8 cellular contexts compared by ENCODE assay signal in the genomic region with DNA sequence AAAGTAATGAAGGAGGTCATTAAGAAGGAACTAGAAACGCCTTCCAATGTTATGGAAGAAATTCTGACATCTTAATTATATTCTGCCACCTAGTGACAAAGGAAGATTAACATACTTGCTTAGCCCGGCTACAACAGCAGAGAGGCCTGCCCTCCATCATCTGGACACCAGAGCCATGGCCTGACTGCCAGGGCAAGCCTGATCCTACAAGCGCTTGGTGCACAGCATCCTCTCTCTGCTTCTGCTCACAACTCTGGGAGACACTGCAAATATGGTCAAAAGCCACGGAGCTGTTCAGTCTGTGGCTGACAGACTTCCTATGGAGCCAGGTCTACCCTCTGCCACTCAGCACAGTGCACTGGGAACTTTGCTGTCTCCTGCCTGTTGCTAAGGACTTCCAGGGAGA.
DNase-seq lines count a peak whose midpoint lies in the region; ATAC-seq and TF ChIP-seq lines count a peak whose summit lies in the region.

No MANE protein-coding gene starts in this region.

- H2AFZ ChIP-seq in fibroblast of lung (ENCODE audit: low read length): peak overlapping the region; percentile 86

- H3K4me1 ChIP-seq in fibroblast of lung (ENCODE audit: control insufficient read depth, extremely low read depth, insufficient read depth, low read length): peaks cover 2% of the 10 kb centered on the region

- no peak overlapping the region for H3K4me3 ChIP-seq in AG04449 (ENCODE audit: low read depth, low read length)
- no peak overlapping the region for H3K4me3 ChIP-seq in HFF-Myc (replicated peaks; ENCODE audit: low read depth, low read length)
- H3K4me3 ChIP-seq in fibroblast of lung (replicated peaks in 1 of 4; ENCODE audit: control extremely low read depth in 1 of 4, insufficient read depth in 1 of 4, low read depth in 3 of 4, low read length in 4 of 4): no peak overlapping the region

- no peaks in the 10 kb centered on the region for H3K36me3 Mint-ChIP-seq in naive thymus-derived CD8-positive, alpha-beta T cell

- H3K79me2 ChIP-seq in fibroblast of lung (ENCODE audit: control insufficient read depth, insufficient read depth, low read length): no peaks in the 10 kb centered on the region

- POLR2A ChIA-PET in AG04449 (lab: Yijun Ruan, JAX): no interaction called here
- POLR2A ChIA-PET in naive thymus-derived CD8-positive, alpha-beta T cell (lab: Charles Lee): no interaction called here

- peaks cover 0 to 4% (median 1%) of the 10 kb centered on the region in 5 donors for H3K27me3 Mint-ChIP-seq in naive thymus-derived CD8-positive, alpha-beta T cell

- peak; percentile 37 for TF ChIP-seq CTCF in AG04449 (IDR thresholded peaks at IDR 0.05; ENCODE audit: insufficient read depth, low read length, missing control alignments)
- TF ChIP-seq CTCF in HFF-Myc (IDR thresholded peaks at IDR 0.05; ENCODE audit: low read depth, low read length, missing control alignments): peak; percentile 23
- TF ChIP-seq CTCF in VCaP (conservative IDR thresholded peaks at IDR 0.05): peak; percentile 66
- peak; percentile 39 to 47 for TF ChIP-seq CTCF in fibroblast of lung (conservative IDR thresholded peaks at IDR 0.05 in 1 of 2, IDR thresholded peaks at IDR 0.05 in 1 of 2; ENCODE audit: low read depth in 1 of 2, low read length in 2 of 2)

- peak overlapping the region; percentile 29; the same call in 1 of the 2 replicates for H3K27ac ChIP-seq in VCaP
- H3K27ac ChIP-seq in fibroblast of lung (ENCODE audit: insufficient read depth, low read length): no peak overlapping the region

- H3K9me3 ChIP-seq in fibroblast of lung (ENCODE audit: control insufficient read depth, insufficient read depth, low read depth, low read length): no peaks in the 10 kb centered on the region

- peaks cover 5 to 26% (median 16%) of the 10 kb centered on the region in 4 donors for H3K4me1 Mint-ChIP-seq in naive thymus-derived CD8-positive, alpha-beta T cell

- peak; percentile 41 for DNase-seq in AG04449 (ENCODE audit: low read depth, low spot score)
- peak; percentile 64 for DNase-seq in GM04503 (ENCODE audit: low read depth)
- peak; percentile 56 for DNase-seq in HFF-Myc (ENCODE audit: extremely low read depth, low read depth)
- peak; percentile 24 for DNase-seq in NCI-H1105 (lab: John Stamatoyannopoulos, UW)
- peak; percentile 72 to 89 for DNase-seq in fibroblast of lung (ENCODE audit: low read depth in 2 of 2)
- DNase-seq in naive thymus-derived CD8-positive, alpha-beta T cell: peak in 3 of 10 donors; percentile 43 to 49 (median 45)
- DNase-seq in effector CD4-positive, alpha-beta T cell: no peak

- CTCF ChIA-PET in AG04449 (lab: Yijun Ruan, JAX): interaction anchor here (0.6 to 13.6 kb wide), 18 partner anchors 8 to 376 kb away, joined by 3 to 235 read pairs (median 6); no protein-coding TSS in a partner anchor

- H3K27ac Mint-ChIP-seq in naive thymus-derived CD8-positive, alpha-beta T cell: no peak overlapping the region

- ATAC-seq in naive thymus-derived CD8-positive, alpha-beta T cell: peak; percentile 63 to 68

- no peaks in the 10 kb centered on the region for H3K9me3 Mint-ChIP-seq in naive thymus-derived CD8-positive, alpha-beta T cell

- no peaks in the 10 kb centered on the region for H3K36me3 ChIP-seq in fibroblast of lung (ENCODE audit: control insufficient read depth, insufficient read depth, low read length)

- no peak overlapping the region for H3K4me2 ChIP-seq in fibroblast of lung (ENCODE audit: extremely low read depth, insufficient read depth, low read length)

- H3K4me3 Mint-ChIP-seq in naive thymus-derived CD8-positive, alpha-beta T cell: no peak overlapping the region

- no peaks in the 10 kb centered on the region for H4K20me1 ChIP-seq in fibroblast of lung (ENCODE audit: control insufficient read depth, extremely low read depth, insufficient read depth, low read length)

- H3K27me3 ChIP-seq in fibroblast of lung (ENCODE audit: control insufficient read depth, insufficient read depth, low read length): no peaks in the 10 kb centered on the region

- H3K9ac ChIP-seq in fibroblast of lung (ENCODE audit: insufficient read depth, low read length): no peak overlapping the region
